Comparison of ENCODE assay signal across 1 cellular context in the genomic region with DNA sequence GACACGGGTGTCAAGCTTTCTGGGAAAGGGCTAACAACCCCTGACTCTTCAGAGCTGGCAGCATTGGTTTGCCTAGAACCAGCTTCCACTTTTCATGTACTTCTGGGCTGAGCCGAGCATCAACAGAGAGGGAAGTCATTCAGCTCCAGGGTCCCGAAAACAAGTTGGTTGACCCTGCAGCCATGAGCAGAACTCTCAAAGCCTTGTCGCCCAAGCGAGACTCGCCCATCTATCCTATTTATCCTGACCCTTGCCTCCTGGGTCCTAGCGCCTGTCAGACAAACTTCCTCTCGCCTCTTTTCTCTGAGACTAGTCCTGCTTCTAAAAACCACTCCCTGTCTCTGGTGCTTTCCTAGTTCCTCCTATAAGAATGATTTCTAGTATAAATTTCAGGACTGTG.
TF ChIP-seq lines count a peak whose summit lies in the region.

No MANE protein-coding gene starts in this region.

TF ChIP-seq in GM23338, 12 proteins besides CTCF, POLR2A, EP300 and RAD21 (continued from another document):
- TF ChIP-seq ZNF462 (CRISPR knock-in tag; IDR thresholded peaks at IDR 0.05) = 0 out of 2 replicates have a peak, but pooled peaks have one; percentile 11
TF ChIP-seq in GM23338: peak in this region for 1.
